In the genomic region with DNA sequence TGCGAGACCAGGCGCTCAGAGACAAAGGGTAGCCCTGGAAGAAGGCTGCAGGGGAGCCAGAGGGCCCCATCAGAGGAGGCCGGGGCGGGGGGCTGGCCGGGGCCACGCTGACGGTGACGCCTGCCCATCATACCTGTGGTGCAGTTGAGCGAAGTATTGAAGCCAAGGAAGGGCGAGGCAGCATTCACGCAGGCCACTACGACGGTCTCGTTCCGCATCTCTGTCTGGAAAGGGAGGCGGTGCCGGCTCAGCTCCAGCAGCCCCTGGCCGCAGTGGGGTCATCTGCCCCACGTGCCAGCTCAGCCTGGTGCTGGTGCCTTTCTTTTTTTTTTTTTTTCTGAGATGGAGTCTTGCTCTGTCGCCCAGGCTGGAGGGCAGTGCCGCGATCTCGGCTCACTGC, we compare ENCODE assay signal across 23 cellular contexts. TPM values are rescaled to one million over a fixed set of nuclear protein-coding genes. Genes with fewer than 3 reads are reported as not detected.
DNase-seq lines count a peak whose midpoint lies in the region; ATAC-seq and TF ChIP-seq lines count a peak whose summit lies in the region.
"Had no signal": no experiment of that assay in that cellular context is flagged by ENCODE, and none has a peak within 500 bp of the region (broad histone marks: within the 10 kb centered on the region; RNA-seq: fewer than 3 reads in every experiment).

No MANE protein-coding gene starts in this region.

- H3K4me3 ChIP-seq in HEK293 (ENCODE audit: low read depth, low read length) (no peak overlapping the region), neuronal stem cell (ENCODE audit: low read length in 2 of 2) (no peak overlapping the region), PC-3 (ENCODE audit: low read length) (no peak overlapping the region)
- H3K4me3 ChIP-seq: A549; BLaER1 treated with 17β-estradiol and CSF1 and Interleukin-3, amounts not matched to agents 10 nM and 100 nM; GM12878 had no signal

- H3K27me3 ChIP-seq in neuronal stem cell (ENCODE audit: control insufficient read depth in 3 of 3, insufficient read depth in 3 of 3, low read depth in 1 of 3, low read length in 3 of 3) (no peaks in the 10 kb centered on the region), PC-3 (ENCODE audit: low read length) (no peaks in the 10 kb centered on the region)
- H3K27me3 ChIP-seq: BLaER1 treated with 17β-estradiol and CSF1 and Interleukin-3, amounts not matched to agents 10 nM and 100 nM had no signal

- H3K4me2 ChIP-seq in neuronal stem cell (ENCODE audit: insufficient read depth, low read length, poor library complexity, severe bottlenecking) (peak overlapping the region; percentile 18), PC-3 (ENCODE audit: low read length) (no peak overlapping the region)
- H3K4me2 ChIP-seq: A549; BLaER1 treated with 17β-estradiol and CSF1 and Interleukin-3, amounts not matched to agents 10 nM and 100 nM had no signal

- no CpG with 5 or more reads among the region's 23 CpGs for WGBS in neuronal stem cell (ENCODE audit: extremely low coverage in 2 of 2, insufficient read length in 2 of 2, insufficient replicate concordance in 1 of 2), 2 donors

- no peak overlapping the region for H4K8ac ChIP-seq in neuronal stem cell (ENCODE audit: low read depth, low read length)

- CTCF ChIA-PET in activated CD8-positive, alpha-beta memory T cell treated with anti-CD3 and anti-CD28 coated beads, Interleukin-2, amount 10 ng/mL, durations not matched to agents 7 days and 5 days (lab: Charles Lee): no interaction called here
- CTCF ChIA-PET in HEK293 (lab: Yijun Ruan, JAX): interaction anchor here (0.7 to 1.0 kb wide), 2 partner anchors 278 to 303 kb away, joined by 3 to 6 read pairs; no protein-coding TSS in a partner anchor
- CTCF ChIA-PET in PC-3 (lab: Charles Lee): no interaction called here

- no peak overlapping the region for H3K27ac Mint-ChIP-seq in activated CD8-positive, alpha-beta memory T cell treated with anti-CD3 and anti-CD28 coated beads, Interleukin-2, amount 10 ng/mL, durations not matched to agents 7 days and 5 days
- H3K27ac Mint-ChIP-seq: B cell; CD4-positive, alpha-beta T cell; CD8-positive, alpha-beta T cell had no signal

- H3K9ac ChIP-seq in neuronal stem cell (ENCODE audit: low read depth, low read length, poor library complexity): no peak overlapping the region
- no peak overlapping the region for H3K9ac ChIP-seq in PC-3 (ENCODE audit: low read length)
- H3K9ac ChIP-seq: BLaER1 treated with 17β-estradiol and CSF1 and Interleukin-3, amounts not matched to agents 10 nM and 100 nM had no signal

- no peaks in the 10 kb centered on the region for H3K9me3 Mint-ChIP-seq in activated CD8-positive, alpha-beta memory T cell treated with anti-CD3 and anti-CD28 coated beads, Interleukin-2, amount 10 ng/mL, durations not matched to agents 7 days and 5 days (ENCODE audit: low read depth)
- H3K9me3 Mint-ChIP-seq: CD4-positive, alpha-beta T cell; CD8-positive, alpha-beta T cell had no signal

- no peaks in the 10 kb centered on the region for H4K20me1 ChIP-seq in PC-3 (ENCODE audit: low read length)

- no peaks in the 10 kb centered on the region for H3K27me3 Mint-ChIP-seq in activated CD8-positive, alpha-beta memory T cell treated with anti-CD3 and anti-CD28 coated beads, Interleukin-2, amount 10 ng/mL, durations not matched to agents 7 days and 5 days
- H3K27me3 Mint-ChIP-seq: B cell; CD4-positive, alpha-beta T cell had no signal

- no peak overlapping the region for H3K18ac ChIP-seq in neuronal stem cell (ENCODE audit: low read length)

- no peak overlapping the region for H2BK15ac ChIP-seq in neuronal stem cell (ENCODE audit: low read length)

- H2AFZ ChIP-seq in neuronal stem cell (ENCODE audit: low read length): no peak overlapping the region
- H2AFZ ChIP-seq in PC-3 (ENCODE audit: low read length): no peak overlapping the region

- ATAC-seq in activated CD8-positive, alpha-beta memory T cell treated with anti-CD3 and anti-CD28 coated beads, Interleukin-2, amount 10 ng/mL, durations not matched to agents 7 days and 5 days: no peak
- no peak for ATAC-seq in PC-3
- ATAC-seq: A549; CD8-positive, alpha-beta T cell; GM12878 had no signal

- no peak overlapping the region for H3K4ac ChIP-seq in neuronal stem cell (ENCODE audit: low read length)

- peak; percentile 38 for DNase-seq in activated CD8-positive, alpha-beta memory T cell treated with anti-CD3 and anti-CD28 coated beads, Interleukin-2, amount 10 ng/mL, durations not matched to agents 7 days and 5 days
- no peak for DNase-seq in activated CD8-positive, alpha-beta memory T cell treated with anti-CD3 and anti-CD28 coated beads, Interleukin-2, amount 50 U/mL, for 48 hours
- DNase-seq in neuronal stem cell (ENCODE audit: low spot score): no peak
- DNase-seq in PC-3: no peak
- no peak for DNase-seq in DMS114 treated with DMSO at 0.1 percent for 48 hours (lab: John Stamatoyannopoulos, UW; ENCODE audit: unreplicated experiment)
- DNase-seq: AML-193; Calu3; CD4-positive, alpha-beta T cell; DMS153; DMS53; DMS79; DND-41; EL; GDM1 had no signal

- H3K36me3 ChIP-seq in HEK293 (ENCODE audit: control insufficient read depth in 2 of 2, insufficient read depth in 1 of 2, low read length in 2 of 2) (peaks cover 0 to 60% of the 10 kb centered on the region in 2 experiments; a peak in 1 of 3 replicates), neuronal stem cell (replicated peaks in 1 of 2; ENCODE audit: control insufficient read depth in 2 of 2, insufficient read depth in 2 of 2, low read length in 2 of 2) (peaks cover 31 to 64% of the 10 kb centered on the region in 2 donors), PC-3 (ENCODE audit: low read depth, low read length) (no peaks in the 10 kb centered on the region)

- H3K4me1 ChIP-seq in HEK293 (ENCODE audit: control insufficient read depth, insufficient read depth, low read length) (no peaks in the 10 kb centered on the region), neuronal stem cell (ENCODE audit: control insufficient read depth in 2 of 2, insufficient read depth in 1 of 2, low read depth in 1 of 2, low read length in 2 of 2) (peaks cover 4 to 6% of the 10 kb centered on the region in 2 donors), PC-3 (ENCODE audit: insufficient read depth, low read length) (no peaks in the 10 kb centered on the region; the same call in 1 of the 2 replicates)
- H3K4me1 ChIP-seq: Caco-2 had no signal

- H3K9me3 ChIP-seq in HEK293 (ENCODE audit: control insufficient read depth, insufficient read depth, low read depth, low read length) (no peaks in the 10 kb centered on the region), neuronal stem cell (replicated peaks in 1 of 2; ENCODE audit: control insufficient read depth in 2 of 2, insufficient read depth in 1 of 2, low read depth in 1 of 2, low read length in 2 of 2) (no peaks in the 10 kb centered on the region), PC-3 (ENCODE audit: low read length) (no peaks in the 10 kb centered on the region)
- H3K9me3 ChIP-seq: A549; BLaER1 treated with 17β-estradiol and CSF1 and Interleukin-3, amounts not matched to agents 10 nM and 100 nM; Caco-2 had no signal

- no TSS peak for BruUV-seq in PC-3 (replicated peaks; lab: Mats Ljungman, UMichigan)

- no peak overlapping the region for H3K14ac ChIP-seq in neuronal stem cell (ENCODE audit: low read length)

- peaks cover 14% of the 10 kb centered on the region for H3K79me1 ChIP-seq in neuronal stem cell (ENCODE audit: low read depth, low read length)

- H3K4me1 Mint-ChIP-seq in activated CD8-positive, alpha-beta memory T cell treated with anti-CD3 and anti-CD28 coated beads, Interleukin-2, amount 10 ng/mL, durations not matched to agents 7 days and 5 days: peaks cover 12% of the 10 kb centered on the region

- H3K4me3 Mint-ChIP-seq in activated CD8-positive, alpha-beta memory T cell treated with anti-CD3 and anti-CD28 coated beads, Interleukin-2, amount 10 ng/mL, durations not matched to agents 7 days and 5 days: no peak overlapping the region
- H3K4me3 Mint-ChIP-seq: B cell; CD4-positive, alpha-beta T cell; CD8-positive, alpha-beta T cell had no signal

- peaks cover 3% of the 10 kb centered on the region for H3K36me3 Mint-ChIP-seq in activated CD8-positive, alpha-beta memory T cell treated with anti-CD3 and anti-CD28 coated beads, Interleukin-2, amount 10 ng/mL, durations not matched to agents 7 days and 5 days

- H2AK5ac ChIP-seq in neuronal stem cell (ENCODE audit: low read depth, low read length): no peak overlapping the region

- peaks cover 11% of the 10 kb centered on the region for H3K79me2 ChIP-seq in PC-3 (ENCODE audit: low read length)

- no peak overlapping the region for H2BK120ac ChIP-seq in neuronal stem cell (ENCODE audit: low read depth, low read length)

- H2BK12ac ChIP-seq in neuronal stem cell (ENCODE audit: low read length): no peak overlapping the region

- H3K27ac ChIP-seq in HEK293 (ENCODE audit: extremely low read depth, low read depth, low read length) (no peak overlapping the region), neuronal stem cell (replicated peaks; ENCODE audit: low read length) (no peak overlapping the region), PC-3 (ENCODE audit: low read length) (no peak overlapping the region)
- H3K27ac ChIP-seq: 22Rv1; A549; BLaER1 treated with 17β-estradiol and CSF1 and Interleukin-3, amounts not matched to agents 10 nM and 100 nM; C4-2B had no signal

- H3K9me2 ChIP-seq in PC-3 (replicated peaks; ENCODE audit: low read length): no peaks in the 10 kb centered on the region

- POLR2A ChIA-PET in HEK293 (lab: Yijun Ruan, JAX): interaction anchor here (0.7 kb wide), 1 partner anchor 126 kb away, joined by 4 read pairs; no protein-coding TSS in a partner anchor
- POLR2A ChIA-PET in PC-3 (lab: Charles Lee; ENCODE audit: unreplicated experiment): no interaction called here

- TF ChIP-seq CTCF in HEK293 (tag by site-specific recombination; IDR thresholded peaks at IDR 0.05): no peak
- TF ChIP-seq CTCF in PC-3 (conservative IDR thresholded peaks at IDR 0.05; ENCODE audit: low read depth, low read length): no peak

- intact Hi-C loops in PC-3 (cut with micrococcal nuclease): no loop called here

- H4K91ac ChIP-seq in neuronal stem cell (ENCODE audit: low read depth, low read length, poor library complexity): no peak overlapping the region

- no peaks in the 10 kb centered on the region for H3F3A ChIP-seq in PC-3 (ENCODE audit: low read length, unreplicated experiment)

- no peak overlapping the region for H3K23ac ChIP-seq in neuronal stem cell (ENCODE audit: low read depth, low read length, poor library complexity)

- no peak overlapping the region for H2BK5ac ChIP-seq in neuronal stem cell (ENCODE audit: low read length)

RNA-seq across cellular contexts. Expression of gene MRPL28, which starts 4.9 kb away (rescaled TPM):
- total RNA-seq in activated CD8-positive, alpha-beta memory T cell treated with anti-CD3 and anti-CD28 coated beads, Interleukin-2, amount 10 ng/mL, durations not matched to agents 7 days and 5 days: 10 to 100 TPM; 89.0 to 90.7 TPM
- 68.8 TPM for polyA plus RNA-seq in neuronal stem cell (2013, experiment 1 of 2)
- 73.1 TPM for polyA plus RNA-seq in neuronal stem cell (2013, experiment 2 of 2)
- 154 and 206 TPM in 2 replicates for total RNA-seq in PC-3 (2014; rRNA removed)

RNA-seq across cellular contexts. Expression of gene PGAP6, which starts 6.6 kb away (rescaled TPM):
- total RNA-seq in activated CD8-positive, alpha-beta memory T cell treated with anti-CD3 and anti-CD28 coated beads, Interleukin-2, amount 10 ng/mL, durations not matched to agents 7 days and 5 days: 10 to 100 TPM; 46.6 to 50.4 TPM
- polyA plus RNA-seq in neuronal stem cell (2013, experiment 1 of 2): 30.5 TPM
- polyA plus RNA-seq in neuronal stem cell (2013, experiment 2 of 2): 28.5 TPM
- 40.8 and 56.5 TPM in 2 replicates for total RNA-seq in PC-3 (2014; rRNA removed)

RNA-seq across cellular contexts. Expression of gene NME4, which starts 21.8 kb away (rescaled TPM):
- total RNA-seq in activated CD8-positive, alpha-beta memory T cell treated with anti-CD3 and anti-CD28 coated beads, Interleukin-2, amount 10 ng/mL, durations not matched to agents 7 days and 5 days: 1 to 10 TPM; 6.7 to 7.0 TPM
- 329 TPM for polyA plus RNA-seq in neuronal stem cell (2013, experiment 1 of 2)
- 313 TPM for polyA plus RNA-seq in neuronal stem cell (2013, experiment 2 of 2)
- 182 and 207 TPM in 2 replicates for total RNA-seq in PC-3 (2014; rRNA removed)

RNA-seq across cellular contexts. Expression of gene AXIN1, which starts 22.7 kb away (rescaled TPM):
- total RNA-seq in activated CD8-positive, alpha-beta memory T cell treated with anti-CD3 and anti-CD28 coated beads, Interleukin-2, amount 10 ng/mL, durations not matched to agents 7 days and 5 days: 10 to 100 TPM; 22.3 to 25.7 TPM
- 19.3 TPM for polyA plus RNA-seq in neuronal stem cell (2013, experiment 1 of 2)
- 18.9 TPM for polyA plus RNA-seq in neuronal stem cell (2013, experiment 2 of 2)
- 26.9 and 50.8 TPM in 2 replicates for total RNA-seq in PC-3 (2014; rRNA removed)

RNA-seq across cellular contexts. Expression of gene DECR2, which starts 26.5 kb away (rescaled TPM):
- 1 to 10 TPM; 5.9 to 6.3 TPM for total RNA-seq in activated CD8-positive, alpha-beta memory T cell treated with anti-CD3 and anti-CD28 coated beads, Interleukin-2, amount 10 ng/mL, durations not matched to agents 7 days and 5 days
- polyA plus RNA-seq in neuronal stem cell (2013, experiment 1 of 2): 17.1 TPM
- polyA plus RNA-seq in neuronal stem cell (2013, experiment 2 of 2): 17.8 TPM
- 19.8 and 22.3 TPM in 2 replicates for total RNA-seq in PC-3 (2014; rRNA removed)

Comparison
In these comparisons a context has a peak if more than half of its experiments do, and no peak if none do; other contexts are left out.
1. RNA of gene NME4, which starts 21.8 kb away (total RNA-seq): 182 to 207 TPM in PC-3; 6.7 to 7.0 TPM in activated CD8-positive, alpha-beta memory T cell treated with anti-CD3 and anti-CD28 coated beads, Interleukin-2, amount 10 ng/mL, durations not matched to agents 7 days and 5 days; every median in the first group is over 10 times any median in the second.